ENCODE assay signal across 1 cellular context in the genomic region with DNA sequence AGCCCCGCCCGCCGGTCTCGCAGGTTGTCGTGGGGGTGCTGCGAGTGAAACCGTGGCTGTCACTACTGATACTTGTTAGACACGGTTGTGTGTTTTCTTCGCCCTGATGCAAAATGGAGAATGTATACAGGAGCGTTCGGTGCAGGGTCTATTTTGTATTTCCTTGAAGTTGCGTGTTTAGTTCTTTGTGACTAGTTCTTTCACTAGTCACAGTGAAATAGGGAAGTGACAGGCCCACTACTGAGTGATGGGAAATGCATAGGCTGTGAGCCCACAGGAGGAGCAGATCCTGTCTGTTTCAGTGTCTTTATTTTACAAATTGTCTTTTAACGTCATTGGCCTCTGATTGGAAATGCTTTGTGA.
TF ChIP-seq lines count a peak whose summit lies in the region.

No MANE protein-coding gene starts in this region.

TF ChIP-seq in GM12878, 131 proteins besides CTCF, POLR2A, EP300 and RAD21:
- no peak for TF ChIP-seq NRF1 (conservative IDR thresholded peaks at IDR 0.05; ENCODE audit: low read depth, low read length)
- TF ChIP-seq, protein P1, sequence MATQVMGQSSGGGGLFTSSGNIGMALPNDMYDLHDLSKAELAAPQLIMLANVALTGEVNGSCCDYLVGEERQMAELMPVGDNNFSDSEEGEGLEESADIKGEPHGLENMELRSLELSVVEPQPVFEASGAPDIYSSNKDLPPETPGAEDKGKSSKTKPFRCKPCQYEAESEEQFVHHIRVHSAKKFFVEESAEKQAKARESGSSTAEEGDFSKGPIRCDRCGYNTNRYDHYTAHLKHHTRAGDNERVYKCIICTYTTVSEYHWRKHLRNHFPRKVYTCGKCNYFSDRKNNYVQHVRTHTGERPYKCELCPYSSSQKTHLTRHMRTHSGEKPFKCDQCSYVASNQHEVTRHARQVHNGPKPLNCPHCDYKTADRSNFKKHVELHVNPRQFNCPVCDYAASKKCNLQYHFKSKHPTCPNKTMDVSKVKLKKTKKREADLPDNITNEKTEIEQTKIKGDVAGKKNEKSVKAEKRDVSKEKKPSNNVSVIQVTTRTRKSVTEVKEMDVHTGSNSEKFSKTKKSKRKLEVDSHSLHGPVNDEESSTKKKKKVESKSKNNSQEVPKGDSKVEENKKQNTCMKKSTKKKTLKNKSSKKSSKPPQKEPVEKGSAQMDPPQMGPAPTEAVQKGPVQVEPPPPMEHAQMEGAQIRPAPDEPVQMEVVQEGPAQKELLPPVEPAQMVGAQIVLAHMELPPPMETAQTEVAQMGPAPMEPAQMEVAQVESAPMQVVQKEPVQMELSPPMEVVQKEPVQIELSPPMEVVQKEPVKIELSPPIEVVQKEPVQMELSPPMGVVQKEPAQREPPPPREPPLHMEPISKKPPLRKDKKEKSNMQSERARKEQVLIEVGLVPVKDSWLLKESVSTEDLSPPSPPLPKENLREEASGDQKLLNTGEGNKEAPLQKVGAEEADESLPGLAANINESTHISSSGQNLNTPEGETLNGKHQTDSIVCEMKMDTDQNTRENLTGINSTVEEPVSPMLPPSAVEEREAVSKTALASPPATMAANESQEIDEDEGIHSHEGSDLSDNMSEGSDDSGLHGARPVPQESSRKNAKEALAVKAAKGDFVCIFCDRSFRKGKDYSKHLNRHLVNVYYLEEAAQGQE (IDR thresholded peaks at IDR 0.05; ENCODE audit: low read depth, low read length): no peak
- TF ChIP-seq NBN (IDR thresholded peaks at IDR 0.05): no peak
- TF ChIP-seq SPI1 (IDR thresholded peaks at IDR 0.05; ENCODE audit: borderline replicate concordance, insufficient read depth, low read depth, low read length): peak; percentile 87
- no peak for TF ChIP-seq TCF3 (IDR thresholded peaks at IDR 0.05; ENCODE audit: borderline replicate concordance, insufficient read depth, low read depth, low read length)
- TF ChIP-seq, protein P2, sequence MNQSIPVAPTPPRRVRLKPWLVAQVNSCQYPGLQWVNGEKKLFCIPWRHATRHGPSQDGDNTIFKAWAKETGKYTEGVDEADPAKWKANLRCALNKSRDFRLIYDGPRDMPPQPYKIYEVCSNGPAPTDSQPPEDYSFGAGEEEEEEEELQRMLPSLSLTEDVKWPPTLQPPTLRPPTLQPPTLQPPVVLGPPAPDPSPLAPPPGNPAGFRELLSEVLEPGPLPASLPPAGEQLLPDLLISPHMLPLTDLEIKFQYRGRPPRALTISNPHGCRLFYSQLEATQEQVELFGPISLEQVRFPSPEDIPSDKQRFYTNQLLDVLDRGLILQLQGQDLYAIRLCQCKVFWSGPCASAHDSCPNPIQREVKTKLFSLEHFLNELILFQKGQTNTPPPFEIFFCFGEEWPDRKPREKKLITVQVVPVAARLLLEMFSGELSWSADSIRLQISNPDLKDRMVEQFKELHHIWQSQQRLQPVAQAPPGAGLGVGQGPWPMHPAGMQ (IDR thresholded peaks at IDR 0.05; ENCODE audit: borderline replicate concordance): no peak
- TF ChIP-seq RUNX3 (IDR thresholded peaks at IDR 0.05; ENCODE audit: low read length): 0 out of 2 replicates have a peak, but pooled peaks have one; percentile 14
- no peak for TF ChIP-seq SMARCA5 (IDR thresholded peaks at IDR 0.05)
- no peak for TF ChIP-seq BMI1 (IDR thresholded peaks at IDR 0.05; ENCODE audit: borderline replicate concordance)
- TF ChIP-seq, protein P3, sequence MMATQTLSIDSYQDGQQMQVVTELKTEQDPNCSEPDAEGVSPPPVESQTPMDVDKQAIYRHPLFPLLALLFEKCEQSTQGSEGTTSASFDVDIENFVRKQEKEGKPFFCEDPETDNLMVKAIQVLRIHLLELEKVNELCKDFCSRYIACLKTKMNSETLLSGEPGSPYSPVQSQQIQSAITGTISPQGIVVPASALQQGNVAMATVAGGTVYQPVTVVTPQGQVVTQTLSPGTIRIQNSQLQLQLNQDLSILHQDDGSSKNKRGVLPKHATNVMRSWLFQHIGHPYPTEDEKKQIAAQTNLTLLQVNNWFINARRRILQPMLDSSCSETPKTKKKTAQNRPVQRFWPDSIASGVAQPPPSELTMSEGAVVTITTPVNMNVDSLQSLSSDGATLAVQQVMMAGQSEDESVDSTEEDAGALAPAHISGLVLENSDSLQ (IDR thresholded peaks at IDR 0.05): peak; percentile 70
- no peak for TF ChIP-seq JUNB (IDR thresholded peaks at IDR 0.05)
- 0 out of 2 replicates have a peak, but pooled peaks have one; percentile 2 for TF ChIP-seq MXI1 (IDR thresholded peaks at IDR 0.05; ENCODE audit: low read depth, low read length)
- no peak for TF ChIP-seq FOXM1 (IDR thresholded peaks at IDR 0.05; ENCODE audit: low read depth, low read length)
- 0 out of 4 replicates have a peak, but pooled peaks of 1 of the 2 experiments have one; percentile 34 for TF ChIP-seq ETV6 (conservative IDR thresholded peaks at IDR 0.05 in 1 of 2, IDR thresholded peaks at IDR 0.05 in 1 of 2; ENCODE audit: borderline replicate concordance in 1 of 2, low read depth in 1 of 2)
- TF ChIP-seq YY1 (IDR thresholded peaks at IDR 0.05; ENCODE audit: low read depth, low read length): 0 out of 2 replicates have a peak, but pooled peaks have one; percentile 5
- 0 out of 3 replicates have a peak, but pooled peaks have one; percentile 43 for TF ChIP-seq POU2F2 (IDR thresholded peaks at IDR 0.05; ENCODE audit: borderline replicate concordance, low read depth, low read length)
- TF ChIP-seq CREM (IDR thresholded peaks at IDR 0.05; ENCODE audit: low read depth): no peak
